In the genomic region with DNA sequence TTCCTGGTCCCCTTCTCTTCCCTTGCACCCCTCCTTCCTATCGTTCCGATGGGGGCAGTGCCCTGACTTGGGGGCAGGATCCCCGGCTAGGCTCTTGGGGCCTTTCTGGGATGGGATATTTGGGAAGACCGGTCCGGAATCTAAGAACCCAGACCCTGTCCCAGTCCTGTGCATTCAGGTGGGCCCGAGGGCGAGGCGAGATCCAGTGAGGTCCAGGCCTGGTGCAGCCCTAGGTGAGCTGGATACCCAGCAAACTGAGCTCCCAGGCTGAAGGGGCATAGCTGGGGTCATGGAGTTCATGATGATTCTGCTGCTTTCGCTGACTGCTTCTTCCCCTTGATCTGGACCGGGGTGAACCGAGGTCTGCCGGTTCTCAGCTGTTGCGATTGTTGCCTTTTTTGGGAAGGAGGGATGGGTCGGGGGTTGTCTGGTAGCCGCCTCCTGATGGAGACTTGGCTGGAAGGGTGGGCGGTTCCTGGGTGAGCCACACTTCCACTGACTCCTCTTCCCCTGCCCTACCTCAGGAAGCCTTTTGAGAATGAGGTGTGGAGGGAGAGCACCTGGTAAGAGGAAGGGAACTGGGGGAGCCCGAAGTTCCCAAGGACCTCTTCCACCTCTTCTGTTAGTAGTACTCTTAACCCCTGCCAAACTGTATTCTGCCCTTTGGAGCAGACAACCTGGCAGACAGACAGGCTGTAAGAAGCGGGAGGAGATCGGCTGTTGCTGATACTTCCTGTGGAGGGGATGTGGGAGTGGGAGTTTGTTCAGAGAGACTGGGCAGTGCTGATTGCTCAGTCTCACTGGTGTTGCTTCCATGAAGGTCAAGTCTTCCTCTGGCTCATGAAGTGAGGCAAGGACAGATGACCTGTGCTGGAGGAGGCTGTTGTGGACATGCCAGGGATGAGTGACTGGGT, we compare ENCODE assay signal across 1 cellular context.
TF ChIP-seq lines count a peak whose summit lies in the region.

No MANE protein-coding gene starts in this region.

TF ChIP-seq in IMR-90, 13 proteins besides CTCF, POLR2A, EP300 and RAD21:
- TF ChIP-seq MXI1 (IDR thresholded peaks at IDR 0.05; ENCODE audit: borderline replicate concordance, low read depth, low read length) (0 out of 2 replicates have a peak, but pooled peaks have one; percentile 24), MAFK (IDR thresholded peaks at IDR 0.05; ENCODE audit: low read depth, low read length) (no peak)
